ENCODE assay signal across 12 cellular contexts in the genomic region with DNA sequence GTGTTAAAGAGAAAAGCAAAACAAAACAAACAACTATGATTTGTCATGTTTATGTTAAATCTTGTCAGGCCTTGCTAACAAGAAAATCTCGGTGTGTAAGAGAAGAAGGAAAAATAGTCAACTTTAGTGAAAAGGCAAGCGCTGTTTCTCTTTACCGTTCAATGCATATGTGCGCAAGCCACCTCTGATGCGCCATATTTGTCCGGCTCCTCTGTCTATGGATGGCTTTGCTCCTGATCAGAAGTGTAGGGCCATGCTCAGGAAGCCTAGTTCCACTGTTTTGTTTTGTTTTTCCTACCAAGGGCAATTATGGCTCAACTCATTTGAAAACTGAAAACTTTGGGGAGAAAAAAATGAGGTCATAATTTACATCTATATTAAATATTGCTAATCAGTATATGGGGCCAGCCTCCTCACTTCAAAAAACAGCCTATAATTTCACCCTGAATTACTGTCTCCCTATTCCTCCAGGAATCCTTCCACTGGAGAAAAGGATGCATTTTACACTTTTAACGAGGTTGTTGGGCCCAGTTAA. TPM values are rescaled to one million over a fixed set of nuclear protein-coding genes. Genes with fewer than 3 reads are reported as not detected.
DNase-seq lines count a peak whose midpoint lies in the region; ATAC-seq, FAIRE-seq and TF ChIP-seq lines count a peak whose summit lies in the region.
"Had no signal": no experiment of that assay in that cellular context is flagged by ENCODE, and none has a peak within 500 bp of the region (broad histone marks: within the 10 kb centered on the region; RNA-seq: fewer than 3 reads in every experiment).

No MANE protein-coding gene starts in this region.

- no peak overlapping the region for H3K9ac ChIP-seq in HepG2 (ENCODE audit: insufficient read depth, low read depth, low read length)

- TF ChIP-seq RAD21 in HepG2 (CRISPR knock-in tag; IDR thresholded peaks at IDR 0.05), result no peak

- H3K4me1 ChIP-seq in HepG2 (ENCODE audit: insufficient read depth, low read length), result peaks cover 7% of the 10 kb centered on the region

- H3K27me3 ChIP-seq in HepG2 (ENCODE audit: control insufficient read depth in 1 of 2, insufficient read depth in 2 of 2, low read length in 2 of 2), result peaks cover 8 to 51% of the 10 kb centered on the region in 2 experiments

- peaks cover 63% of the 10 kb centered on the region for H3K4me1 Mint-ChIP-seq in brain
- peaks cover 50% of the 10 kb centered on the region for H3K4me1 Mint-ChIP-seq in stimulated activated effector memory CD8-positive, alpha-beta T cell treated with anti-CD3 and anti-CD28 coated beads, Interleukin-12 subunit alpha, Interleukin-12 subunit beta, amount 100 ng/mL, for 72 hours

- no TSS peak for BruUV-seq in HepG2 (replicated peaks; lab: Mats Ljungman, UMichigan)

- 74% methylated on average over 7 of the region's 7 CpGs for WGBS in HepG2 (ENCODE audit: low lambda C conversion rate)

- peaks cover 29% of the 10 kb centered on the region for H3K27me3 Mint-ChIP-seq in brain

- POLR2A ChIA-PET in HepG2 (lab: Yijun Ruan, JAX), result no interaction called here

- peak overlapping the region; percentile 73 to 95 (median 86) for H3K4me3 Mint-ChIP-seq in brain
- peak overlapping the region; percentile 84 for H3K4me3 Mint-ChIP-seq in stimulated activated effector memory CD8-positive, alpha-beta T cell treated with anti-CD3 and anti-CD28 coated beads, Interleukin-12 subunit alpha, Interleukin-12 subunit beta, amount 100 ng/mL, for 72 hours

- DNase-seq in NCI-H2227 (lab: John Stamatoyannopoulos, UW; ENCODE audit: unreplicated experiment) (peak; percentile 1), NCI-H2227 treated with DMSO at 0.1 percent for 48 hours (lab: John Stamatoyannopoulos, UW) (no peak), HepG2 (ENCODE audit: low spot score) (no peak), NCI-H345 treated with DMSO at 0.1 percent for 48 hours (lab: John Stamatoyannopoulos, UW; ENCODE audit: unreplicated experiment) (no peak)
- DNase-seq in stimulated activated effector memory CD8-positive, alpha-beta T cell treated with anti-CD3 and anti-CD28 coated beads, Interleukin-12 subunit alpha, Interleukin-12 subunit beta, amount 100 ng/mL, for 72 hours (ENCODE audit: low spot score in 2 of 2), result no peak
- DNase-seq: activated gamma-delta T cell treated with Interleukin-2 at 50 U/mL for 16 hours, NCI-H1436 had no signal

- H4K20me1 ChIP-seq in HepG2 (ENCODE audit: insufficient read depth, low read length), result no peaks in the 10 kb centered on the region

- ATAC-seq in HepG2 (no peak), GM18873 (IDR thresholded peaks at IDR 0.05; ENCODE audit: low FRiP score, unreplicated experiment) (no peak), HG03571 (IDR thresholded peaks at IDR 0.05; ENCODE audit: unreplicated experiment) (no peak)
- no peak for ATAC-seq in stimulated activated effector memory CD8-positive, alpha-beta T cell treated with anti-CD3 and anti-CD28 coated beads, Interleukin-12 subunit alpha, Interleukin-12 subunit beta, amount 100 ng/mL, for 72 hours

- CTCF ChIA-PET in HepG2 (lab: Yijun Ruan, JAX; ENCODE audit: low intra/inter-chr PET ratio, low total read pairs), result no interaction called here

- no peak overlapping the region for H2AFZ ChIP-seq in HepG2 (ENCODE audit: low read length)

- H3K27ac Mint-ChIP-seq in brain, result peak overlapping the region in 4 of 5 experiments; percentile 41 to 79 (median 65)
- peak overlapping the region; percentile 97 for H3K27ac Mint-ChIP-seq in stimulated activated effector memory CD8-positive, alpha-beta T cell treated with anti-CD3 and anti-CD28 coated beads, Interleukin-12 subunit alpha, Interleukin-12 subunit beta, amount 100 ng/mL, for 72 hours

- no peak overlapping the region for H3K4me3 ChIP-seq in HepG2 (replicated peaks in 1 of 3; ENCODE audit: insufficient read depth in 1 of 3, low read depth in 2 of 3, low read length in 3 of 3)

- H3K9me3 ChIP-seq in HepG2 (ENCODE audit: low read length), result no peaks in the 10 kb centered on the region

- H3K9me3 Mint-ChIP-seq in brain, result peaks cover 0 to 6% (median 0%) of the 10 kb centered on the region in 5 experiments
- no peaks in the 10 kb centered on the region for H3K9me3 Mint-ChIP-seq in stimulated activated effector memory CD8-positive, alpha-beta T cell treated with anti-CD3 and anti-CD28 coated beads, Interleukin-12 subunit alpha, Interleukin-12 subunit beta, amount 100 ng/mL, for 72 hours

- intact Hi-C loops in HepG2 (cut with micrococcal nuclease; ENCODE audit: unreplicated experiment), result no loop called here

- TF ChIP-seq POLR2A in HepG2 (IDR thresholded peaks at IDR 0.05; ENCODE audit: insufficient read depth in 1 of 2, low read depth in 2 of 2, low read length in 2 of 2), result no peak

- no peaks in the 10 kb centered on the region for H3K79me2 ChIP-seq in HepG2 (ENCODE audit: insufficient read depth, low read length)

- in situ Hi-C loops in HepG2 (cut with HindIII; ENCODE audit: extremely low pct_ligation_motif_present, low pct_unique_long_range_greater_than_20kb), result no loop called here

- peaks cover 7% of the 10 kb centered on the region for H3K36me3 Mint-ChIP-seq in brain
- H3K36me3 Mint-ChIP-seq in stimulated activated effector memory CD8-positive, alpha-beta T cell treated with anti-CD3 and anti-CD28 coated beads, Interleukin-12 subunit alpha, Interleukin-12 subunit beta, amount 100 ng/mL, for 72 hours, result peaks cover 100% of the 10 kb centered on the region

- TF ChIP-seq CTCF in brain (conservative IDR thresholded peaks at IDR 0.05) (no peak), HepG2 (CRISPR knock-in tag; IDR thresholded peaks at IDR 0.05) (no peak)

- H3K27ac ChIP-seq in HepG2 (ENCODE audit: extremely low read length, insufficient read depth, low read length), result no peak overlapping the region
- H3K27ac ChIP-seq: SK-N-MC had no signal

- no peak for TF ChIP-seq EP300 in HepG2 (IDR thresholded peaks at IDR 0.05; ENCODE audit: low read depth in 2 of 2, low read length in 2 of 2)
- TF ChIP-seq EP300 in HepG2 (CRISPR knock-in tag; IDR thresholded peaks at IDR 0.05; ENCODE audit: borderline replicate concordance), result no peak

- no peak overlapping the region for H3K4me2 ChIP-seq in HepG2 (ENCODE audit: low read depth, low read length)

- no peaks in the 10 kb centered on the region for H3K36me3 ChIP-seq in HepG2 (replicated peaks in 1 of 2; ENCODE audit: control insufficient read depth in 1 of 2, insufficient read depth in 2 of 2, low read length in 2 of 2)

- no peak for FAIRE-seq in HepG2 (lab: Jason Lieb, UNC)

TF ChIP-seq in HepG2, 621 proteins besides CTCF, POLR2A, EP300 and RAD21:
- TF ChIP-seq HDAC2 (CRISPR knock-in tag; IDR thresholded peaks at IDR 0.05), result no peak
- peak; percentile 68 for TF ChIP-seq ATF7 (IDR thresholded peaks at IDR 0.05)
- TF ChIP-seq ATF7 (CRISPR knock-in tag; IDR thresholded peaks at IDR 0.05), result no peak
- TF ChIP-seq, protein P1, sequence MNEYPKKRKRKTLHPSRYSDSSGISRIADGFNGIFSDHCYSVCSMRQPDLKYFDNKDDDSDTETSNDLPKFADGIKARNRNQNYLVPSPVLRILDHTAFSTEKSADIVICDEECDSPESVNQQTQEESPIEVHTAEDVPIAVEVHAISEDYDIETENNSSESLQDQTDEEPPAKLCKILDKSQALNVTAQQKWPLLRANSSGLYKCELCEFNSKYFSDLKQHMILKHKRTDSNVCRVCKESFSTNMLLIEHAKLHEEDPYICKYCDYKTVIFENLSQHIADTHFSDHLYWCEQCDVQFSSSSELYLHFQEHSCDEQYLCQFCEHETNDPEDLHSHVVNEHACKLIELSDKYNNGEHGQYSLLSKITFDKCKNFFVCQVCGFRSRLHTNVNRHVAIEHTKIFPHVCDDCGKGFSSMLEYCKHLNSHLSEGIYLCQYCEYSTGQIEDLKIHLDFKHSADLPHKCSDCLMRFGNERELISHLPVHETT (CRISPR knock-in tag; conservative IDR thresholded peaks at IDR 0.05), result no peak

RNA-seq across cellular contexts. Expression of gene MAF, which starts 4.6 kb away (rescaled TPM):
- polyA plus RNA-seq in brain (ENCODE audit: insufficient read depth, low read depth, low replicate concordance) (6.7 TPM), HepG2 (2011; rRNA removed) (0.07 and 0.13 TPM in 2 replicates)
- 0.10 and 0.31 TPM in 2 replicates for total RNA-seq in HepG2 (2016; rRNA removed; fragmentation: Illumina TruSeq; extraction: Trizol)
- under 0.01 and 0.10 TPM in 2 replicates for total RNA-seq in HepG2 (2016; cell fraction: cytosol; rRNA removed; fragmentation: Illumina TruSeq; extraction: Trizol; ENCODE audit: low read depth)
- total RNA-seq in HepG2 (2016; cell fraction: insoluble cytoplasmic fraction; rRNA removed; fragmentation: Illumina TruSeq; extraction: Trizol), result 0.15 and 0.30 TPM in 2 replicates
- 0.06 and 0.14 TPM in 2 replicates for total RNA-seq in HepG2 (2016; cell fraction: membrane; rRNA removed; fragmentation: Illumina TruSeq; extraction: Trizol)
- total RNA-seq in HepG2 (2016; cell fraction: nucleus; rRNA removed; fragmentation: Illumina TruSeq; extraction: Trizol), result 0.47 and 0.65 TPM in 2 replicates
- 0.01 and 0.09 TPM in 2 replicates for polyA plus RNA-seq in HepG2 (2011; cell fraction: cytosol; rRNA removed)
- polyA plus RNA-seq in HepG2 (2011; cell fraction: nucleus; rRNA removed), result 0.18 and 0.31 TPM in 2 replicates
- 0.03 and 0.04 TPM in 2 replicates for polyA plus RNA-seq in HepG2 (2012)
- not detected in 2 replicates for polyA plus RNA-seq in HepG2 (2016; cell fraction: cytosol; fragmentation: Illumina TruSeq; extraction: Trizol; ENCODE audit: low read depth)
- 0.25 and 0.30 TPM in 2 replicates for polyA plus RNA-seq in HepG2 (2016; cell fraction: insoluble cytoplasmic fraction; fragmentation: Illumina TruSeq; extraction: Trizol; ENCODE audit: low read depth)
- polyA plus RNA-seq in HepG2 (2016; cell fraction: membrane; fragmentation: Illumina TruSeq; extraction: Trizol; ENCODE audit: low read depth), result 0.08 and 0.10 TPM in 2 replicates
- 0.51 and 0.52 TPM in 2 replicates for polyA plus RNA-seq in HepG2 (2016; cell fraction: nucleus; fragmentation: Illumina TruSeq; extraction: Trizol; ENCODE audit: insufficient read depth, low read depth)
- 0.12 TPM in 1 of 2 replicates, not detected in the other for polyA minus RNA-seq in HepG2 (2011; rRNA and poly(A)+ RNA removed; ENCODE audit: low replicate concordance)
- polyA minus RNA-seq in HepG2 (2011; cell fraction: cytosol; rRNA and poly(A)+ RNA removed), result 0.20 and 0.35 TPM in 2 replicates
- polyA minus RNA-seq in HepG2 (2011; cell fraction: nucleus; rRNA and poly(A)+ RNA removed), result 0.25 and 0.26 TPM in 2 replicates
- total RNA-seq: A172 had no signal
